In genomic region chr1:7290971-7291970, GRCh38 we compare ENCODE assay signal across 13 cellular contexts.
DNase-seq lines count a peak whose midpoint lies in the region; ATAC-seq and TF ChIP-seq lines count a peak whose summit lies in the region.
"Had no signal": no experiment of that assay in that cellular context is flagged by ENCODE, and none has a peak within 500 bp of the region (broad histone marks: within the 10 kb centered on the region; RNA-seq: fewer than 3 reads in every experiment).

No MANE protein-coding gene starts in this region.

- no peaks in the 10 kb centered on the region for H3K9me2 ChIP-seq in hepatocyte (replicated peaks; ENCODE audit: insufficient read depth)

- H3K9ac ChIP-seq in smooth muscle cell (ENCODE audit: low read depth): no peak overlapping the region

- H2AFZ ChIP-seq in hepatocyte (no peak overlapping the region), smooth muscle cell (ENCODE audit: low read depth) (no peak overlapping the region)

- H3K4me1 ChIP-seq in hepatocyte (ENCODE audit: insufficient read depth) (peaks cover 9% of the 10 kb centered on the region), smooth muscle cell (ENCODE audit: low read depth) (no peaks in the 10 kb centered on the region)

- TF ChIP-seq CTCF in hepatocyte (IDR thresholded peaks at IDR 0.05; ENCODE audit: poor library complexity): no peak
- TF ChIP-seq CTCF in smooth muscle cell (IDR thresholded peaks at IDR 0.05; ENCODE audit: borderline replicate concordance, insufficient read depth, poor library complexity, severe bottlenecking): no peak

- H3K4me3 ChIP-seq in hepatocyte (no peak overlapping the region), smooth muscle cell (no peak overlapping the region)

- H3F3A ChIP-seq in smooth muscle cell (ENCODE audit: low read depth): no peaks in the 10 kb centered on the region

- no peaks in the 10 kb centered on the region for H3K79me2 ChIP-seq in hepatocyte
- no peaks in the 10 kb centered on the region for H3K79me2 ChIP-seq in smooth muscle cell (ENCODE audit: low read depth)

- H4K20me1 ChIP-seq in hepatocyte (ENCODE audit: insufficient read depth, poor library complexity, severe bottlenecking): no peaks in the 10 kb centered on the region
- no peaks in the 10 kb centered on the region for H4K20me1 ChIP-seq in smooth muscle cell (ENCODE audit: low read depth)

- ATAC-seq in HG03460 (IDR thresholded peaks at IDR 0.05; ENCODE audit: unreplicated experiment) (no peak), HG03108 (IDR thresholded peaks at IDR 0.05; ENCODE audit: unreplicated experiment) (no peak)

- WGBS in hepatocyte (ENCODE audit: low lambda C conversion rate, missing lambda C conversion rate): 75% methylated on average over 14 of the region's 14 CpGs
- WGBS in smooth muscle cell (ENCODE audit: low lambda C conversion rate): 56% methylated on average over 14 of the region's 14 CpGs

- peak overlapping the region; percentile 33 for H3K27ac ChIP-seq in hepatocyte
- peak overlapping the region; percentile 61 for H3K27ac ChIP-seq in smooth muscle cell (ENCODE audit: low read depth)

- no peaks in the 10 kb centered on the region for H3K27me3 ChIP-seq in hepatocyte
- no peaks in the 10 kb centered on the region for H3K27me3 ChIP-seq in smooth muscle cell (ENCODE audit: low read depth)

- peak; percentile 47 for DNase-seq in H4 (ENCODE audit: low spot score)
- peak; percentile 51 for DNase-seq in brain pericyte (ENCODE audit: low read depth, low spot score)
- no peak for DNase-seq in hepatocyte (ENCODE audit: low spot score)
- no peak for DNase-seq in smooth muscle cell (lab: John Stamatoyannopoulos, UW; ENCODE audit: unreplicated experiment)
- no peak for DNase-seq in NCI-H1048 (lab: John Stamatoyannopoulos, UW)
- DNase-seq in LoVo (ENCODE audit: low spot score): no peak
- DNase-seq: activated B cell treated with CpG ODN at 0.5 μM for 24 hours; activated naive CD4-positive, alpha-beta T cell treated with anti-CD3 and anti-CD28 coated beads, Interleukin-2, amount 10 ng/mL, durations not matched to agents 7 days and 5 days; erythroblast; NCI-H1436; trophoblast cell had no signal

- H3K36me3 ChIP-seq in hepatocyte (replicated peaks; ENCODE audit: insufficient read depth, low read depth) (no peaks in the 10 kb centered on the region), smooth muscle cell (ENCODE audit: low read depth) (no peaks in the 10 kb centered on the region)

- H3K9me3 ChIP-seq in hepatocyte (ENCODE audit: low read depth) (no peaks in the 10 kb centered on the region), smooth muscle cell (replicated peaks; ENCODE audit: low read depth) (no peaks in the 10 kb centered on the region)

- no peak overlapping the region for H3K4me2 ChIP-seq in hepatocyte
- peak overlapping the region; percentile 21 for H3K4me2 ChIP-seq in smooth muscle cell

Comparison
In these comparisons a context has a peak if more than half of its experiments do, and no peak if none do; other contexts are left out.
1. DNase-seq: peak in H4 (single experiment) and brain pericyte (single experiment); none in hepatocyte (single experiment), smooth muscle cell (single experiment), NCI-H1048 (single experiment) and LoVo (single experiment).